ENCODE assay signal across 14 cellular contexts in the genomic region with DNA sequence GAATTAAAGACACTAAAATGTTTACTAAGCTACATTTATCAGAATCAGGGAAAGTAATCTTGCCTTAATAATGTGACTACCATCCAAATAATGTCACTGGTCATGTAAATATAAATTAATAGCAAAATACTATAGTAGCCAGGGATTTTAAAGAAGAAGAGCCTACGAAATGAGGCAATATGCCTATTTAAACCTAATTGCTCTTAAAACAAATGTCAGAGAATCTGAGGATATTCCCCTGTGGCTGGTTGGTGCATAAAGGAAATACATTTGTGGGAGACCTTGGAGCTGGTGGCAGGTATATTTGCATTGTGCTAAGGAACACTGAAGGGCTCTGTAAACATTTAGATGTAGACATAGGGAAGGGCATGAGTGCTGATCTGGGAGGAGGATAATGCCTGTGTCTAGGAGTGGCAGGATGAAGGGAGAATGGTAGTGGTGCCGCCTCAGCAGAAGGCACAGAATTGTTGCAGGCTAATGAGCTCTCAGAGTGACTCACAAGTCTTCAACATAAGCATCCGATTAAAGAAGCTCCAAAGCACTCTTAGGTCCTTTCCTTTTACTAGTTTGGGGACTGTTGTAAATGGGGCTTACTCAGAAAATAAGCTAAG.
DNase-seq lines count a peak whose midpoint lies in the region; ATAC-seq and TF ChIP-seq lines count a peak whose summit lies in the region.
"Had no signal": no experiment of that assay in that cellular context is flagged by ENCODE, and none has a peak within 500 bp of the region (broad histone marks: within the 10 kb centered on the region; RNA-seq: fewer than 3 reads in every experiment).

No MANE protein-coding gene starts in this region.

- no peak overlapping the region for H3K4me3 ChIP-seq in SJCRH30

- H3K27me3 ChIP-seq in SJCRH30 = no peaks in the 10 kb centered on the region

- H3K36me3 Mint-ChIP-seq in nephron (ENCODE audit: low read depth) = no peaks in the 10 kb centered on the region
- no peaks in the 10 kb centered on the region for H3K36me3 Mint-ChIP-seq in activated CD8-positive, alpha-beta T cell treated with anti-CD3 and anti-CD28 coated beads, Interleukin-2, amount 10 ng/mL, durations not matched to agents 7 days and 5 days (ENCODE audit: low read depth)
- H3K36me3 Mint-ChIP-seq: activated naive CD8-positive, alpha-beta T cell; stimulated activated effector memory CD8-positive, alpha-beta T cell treated with anti-CD3 and anti-CD28 coated beads, Interleukin-12 subunit alpha, Interleukin-12 subunit beta, amount 100 ng/mL, for 72 hours had no signal

- CTCF ChIA-PET in activated CD8-positive, alpha-beta T cell treated with anti-CD3 and anti-CD28 coated beads, Interleukin-2, amount 10 ng/mL, durations not matched to agents 7 days and 5 days (lab: Charles Lee) = interaction anchor here (0.7 kb wide), 1 partner anchor 109 kb away, joined by 3 read pairs; no protein-coding TSS in a partner anchor

- peaks cover 46% of the 10 kb centered on the region for H3K4me1 Mint-ChIP-seq in nephron
- no peaks in the 10 kb centered on the region for H3K4me1 Mint-ChIP-seq in activated CD8-positive, alpha-beta T cell treated with anti-CD3 and anti-CD28 coated beads, Interleukin-2, amount 10 ng/mL, durations not matched to agents 7 days and 5 days (ENCODE audit: low read depth)
- H3K4me1 Mint-ChIP-seq: stimulated activated effector memory CD8-positive, alpha-beta T cell treated with anti-CD3 and anti-CD28 coated beads, Interleukin-12 subunit alpha, Interleukin-12 subunit beta, amount 100 ng/mL, for 72 hours had no signal

- ATAC-seq in activated CD8-positive, alpha-beta T cell treated with anti-CD3 and anti-CD28 coated beads, Interleukin-2, amount 10 ng/mL, durations not matched to agents 7 days and 5 days = no peak
- ATAC-seq: esophagus mucosa; stimulated activated effector memory CD8-positive, alpha-beta T cell treated with anti-CD3 and anti-CD28 coated beads, Interleukin-12 subunit alpha, Interleukin-12 subunit beta, amount 100 ng/mL, for 72 hours had no signal

- DNase-seq in DMS79 (lab: John Stamatoyannopoulos, UW) (peak; percentile 86), NCI-H2029 (lab: John Stamatoyannopoulos, UW) (peak; percentile 98), SJCRH30 (no peak), Ammon's horn (ENCODE audit: low spot score) (no peak), amygdala (lab: John Stamatoyannopoulos, UW) (no peak)
- no peak for DNase-seq in activated T-cell treated with anti-CD3 and anti-CD28 coated beads, Interleukin-2, amount 50 U/mL, for 48 hours
- DNase-seq in activated CD8-positive, alpha-beta T cell treated with anti-CD3 and anti-CD28 coated beads, Interleukin-2, amount 10 ng/mL, durations not matched to agents 7 days and 5 days = no peak
- DNase-seq: AML-193; posterior cingulate gyrus; stimulated activated CD4-positive, alpha-beta T cell treated with anti-CD3 and anti-CD28 coated beads, Interleukin-1b, Interleukin-23, amount 100 ng/mL, for 48 hours had no signal

- no peaks in the 10 kb centered on the region for H3K9me3 ChIP-seq in SJCRH30 (replicated peaks)

- TF ChIP-seq CTCF in nephron (IDR thresholded peaks at IDR 0.05; ENCODE audit: unreplicated experiment in 3 of 3) = no peak

- no peaks in the 10 kb centered on the region for H3K27me3 Mint-ChIP-seq in nephron (ENCODE audit: low read depth)
- H3K27me3 Mint-ChIP-seq in activated CD8-positive, alpha-beta T cell treated with anti-CD3 and anti-CD28 coated beads, Interleukin-2, amount 10 ng/mL, durations not matched to agents 7 days and 5 days (ENCODE audit: low read depth) = peaks cover 28% of the 10 kb centered on the region

- no peaks in the 10 kb centered on the region for H3K9me3 Mint-ChIP-seq in nephron
- H3K9me3 Mint-ChIP-seq in activated CD8-positive, alpha-beta T cell treated with anti-CD3 and anti-CD28 coated beads, Interleukin-2, amount 10 ng/mL, durations not matched to agents 7 days and 5 days (ENCODE audit: insufficient read depth) = no peaks in the 10 kb centered on the region
- H3K9me3 Mint-ChIP-seq: stimulated activated effector memory CD8-positive, alpha-beta T cell treated with anti-CD3 and anti-CD28 coated beads, Interleukin-12 subunit alpha, Interleukin-12 subunit beta, amount 100 ng/mL, for 72 hours had no signal

- H3K4me3 Mint-ChIP-seq in nephron = no peak overlapping the region
- H3K4me3 Mint-ChIP-seq in activated CD8-positive, alpha-beta T cell treated with anti-CD3 and anti-CD28 coated beads, Interleukin-2, amount 10 ng/mL, durations not matched to agents 7 days and 5 days = no peak overlapping the region
- H3K4me3 Mint-ChIP-seq: activated naive CD8-positive, alpha-beta T cell; stimulated activated effector memory CD8-positive, alpha-beta T cell treated with anti-CD3 and anti-CD28 coated beads, Interleukin-12 subunit alpha, Interleukin-12 subunit beta, amount 100 ng/mL, for 72 hours had no signal

- peak overlapping the region; percentile 60 for H3K27ac ChIP-seq in SJCRH30

- no peaks in the 10 kb centered on the region for H3K36me3 ChIP-seq in SJCRH30

- H3K4me1 ChIP-seq in SJCRH30 = peaks cover 22% of the 10 kb centered on the region

- POLR2A ChIA-PET in activated CD8-positive, alpha-beta T cell treated with anti-CD3 and anti-CD28 coated beads, Interleukin-2, amount 10 ng/mL, durations not matched to agents 7 days and 5 days (lab: Charles Lee) = interaction anchor here (0.5 kb wide), 1 partner anchor 144 kb away, joined by 3 read pairs; no protein-coding TSS in a partner anchor

- H3K27ac Mint-ChIP-seq in nephron = peak overlapping the region in 2 of 3 experiments; percentile 27 to 32
- no peak overlapping the region for H3K27ac Mint-ChIP-seq in activated CD8-positive, alpha-beta T cell treated with anti-CD3 and anti-CD28 coated beads, Interleukin-2, amount 10 ng/mL, durations not matched to agents 7 days and 5 days
- H3K27ac Mint-ChIP-seq: activated naive CD8-positive, alpha-beta T cell; stimulated activated effector memory CD8-positive, alpha-beta T cell treated with anti-CD3 and anti-CD28 coated beads, Interleukin-12 subunit alpha, Interleukin-12 subunit beta, amount 100 ng/mL, for 72 hours had no signal

Comparison
In these comparisons a context has a peak if more than half of its experiments do, and no peak if none do; other contexts are left out.
1. DNase-seq: peak in DMS79 (single experiment) and NCI-H2029 (single experiment); none in SJCRH30 (0 of 2), Ammon's horn (single experiment), amygdala (0 of 56), activated T-cell treated with anti-CD3 and anti-CD28 coated beads, Interleukin-2, amount 50 U/mL, for 48 hours (0 of 2) and activated CD8-positive, alpha-beta T cell treated with anti-CD3 and anti-CD28 coated beads, Interleukin-2, amount 10 ng/mL, durations not matched to agents 7 days and 5 days (single experiment).